14 cellular contexts compared by ENCODE assay signal in genomic region chr10:111996103-111996502, GRCh38.
A peak's percentile ranks its signal among the peaks of the same experiment; 100 is the strongest.
DNase-seq lines count a peak whose midpoint lies in the region; ATAC-seq lines count a peak whose summit lies in the region.
"Had no signal": no experiment of that assay in that cellular context is flagged by ENCODE, and none has a peak within 500 bp of the region (broad histone marks: within the 10 kb centered on the region; RNA-seq: fewer than 3 reads in every experiment).

No MANE protein-coding gene starts in this region.

- H3K36me3 Mint-ChIP-seq in activated T-helper 2 cell treated with anti-CD3 and anti-CD28 coated beads, Interferon-gamma antibody, Interleukin-2, Interleukin-4, amounts not matched to agents 10 μg/mL and 5 μg/mL and 100 μg/mL, durations not matched to agents 14 hours and 24 hours and 36 hours (ENCODE audit: low read depth), result no peaks in the 10 kb centered on the region
- H3K36me3 Mint-ChIP-seq in T-cell, result no peaks in the 10 kb centered on the region
- H3K36me3 Mint-ChIP-seq: natural killer cell; stimulated activated memory B cell treated with anti-CD40 and anti-IgM and Interleukin-4, amounts not matched to agents 10 μg/mL and 1 μg/mL and 100 μg/mL, for 72 hours had no signal

- peak; percentile 96 for ATAC-seq in GM18517 (IDR thresholded peaks at IDR 0.05; ENCODE audit: unreplicated experiment)
- peak; percentile 96 for ATAC-seq in GM21367 (IDR thresholded peaks at IDR 0.05; ENCODE audit: unreplicated experiment)
- ATAC-seq in HG02970 (IDR thresholded peaks at IDR 0.05; ENCODE audit: low FRiP score, unreplicated experiment), result peak; percentile 83
- peak; percentile 93 for ATAC-seq in HG03571 (IDR thresholded peaks at IDR 0.05; ENCODE audit: unreplicated experiment)
- no peak for ATAC-seq in T-cell (replicated peaks in 1 of 4)
- ATAC-seq: natural killer cell; stimulated activated memory B cell treated with anti-CD40 and anti-IgM and Interleukin-4, amounts not matched to agents 10 μg/mL and 1 μg/mL and 100 μg/mL, for 72 hours had no signal

- POLR2A ChIA-PET in T-cell (lab: Charles Lee), result no interaction called here

- intact Hi-C loops in activated T-helper 2 cell treated with anti-CD3 and anti-CD28 coated beads, Interferon-gamma antibody, Interleukin-2, Interleukin-4, amounts not matched to agents 10 μg/mL and 5 μg/mL and 100 μg/mL, durations not matched to agents 14 hours and 24 hours and 36 hours (cut with micrococcal nuclease), result no loop called here

- CTCF ChIA-PET in T-cell (lab: Charles Lee), result no interaction called here

- no peaks in the 10 kb centered on the region for H3K4me1 Mint-ChIP-seq in activated T-helper 2 cell treated with anti-CD3 and anti-CD28 coated beads, Interferon-gamma antibody, Interleukin-2, Interleukin-4, amounts not matched to agents 10 μg/mL and 5 μg/mL and 100 μg/mL, durations not matched to agents 14 hours and 24 hours and 36 hours (ENCODE audit: low read depth)
- H3K4me1 Mint-ChIP-seq in T-cell, result no peaks in the 10 kb centered on the region
- H3K4me1 Mint-ChIP-seq: central memory CD8-positive, alpha-beta T cell; natural killer cell; stimulated activated memory B cell treated with anti-CD40 and anti-IgM and Interleukin-4, amounts not matched to agents 10 μg/mL and 1 μg/mL and 100 μg/mL, for 72 hours had no signal

- H3K4me3 Mint-ChIP-seq in activated T-helper 2 cell treated with anti-CD3 and anti-CD28 coated beads, Interferon-gamma antibody, Interleukin-2, Interleukin-4, amounts not matched to agents 10 μg/mL and 5 μg/mL and 100 μg/mL, durations not matched to agents 14 hours and 24 hours and 36 hours (ENCODE audit: low read depth), result no peak overlapping the region
- H3K4me3 Mint-ChIP-seq in T-cell, result no peak overlapping the region
- H3K4me3 Mint-ChIP-seq: central memory CD8-positive, alpha-beta T cell; natural killer cell; stimulated activated memory B cell treated with anti-CD40 and anti-IgM and Interleukin-4, amounts not matched to agents 10 μg/mL and 1 μg/mL and 100 μg/mL, for 72 hours had no signal

- H3K27ac Mint-ChIP-seq in activated T-helper 2 cell treated with anti-CD3 and anti-CD28 coated beads, Interferon-gamma antibody, Interleukin-2, Interleukin-4, amounts not matched to agents 10 μg/mL and 5 μg/mL and 100 μg/mL, durations not matched to agents 14 hours and 24 hours and 36 hours, result no peak overlapping the region
- no peak overlapping the region for H3K27ac Mint-ChIP-seq in T-cell
- H3K27ac Mint-ChIP-seq: natural killer cell; stimulated activated memory B cell treated with anti-CD40 and anti-IgM and Interleukin-4, amounts not matched to agents 10 μg/mL and 1 μg/mL and 100 μg/mL, for 72 hours had no signal

- no peak for DNase-seq in SW480 (ENCODE audit: low spot score)
- no peak for DNase-seq in HuH-7 (ENCODE audit: low spot score)
- DNase-seq in activated T-helper 2 cell treated with anti-CD3 and anti-CD28 coated beads, Interferon-gamma antibody, Interleukin-2, Interleukin-4, amounts not matched to agents 10 μg/mL and 5 μg/mL and 100 μg/mL, durations not matched to agents 14 hours and 24 hours and 36 hours (ENCODE audit: low spot score), result no peak
- no peak for DNase-seq in T-cell
- DNase-seq: activated naive CD4-positive, alpha-beta T cell; natural killer cell; NCI-H1092 treated with DMSO at 0.1 percent for 48 hours; NCI-H82 had no signal

- no peaks in the 10 kb centered on the region for H3K27me3 Mint-ChIP-seq in activated T-helper 2 cell treated with anti-CD3 and anti-CD28 coated beads, Interferon-gamma antibody, Interleukin-2, Interleukin-4, amounts not matched to agents 10 μg/mL and 5 μg/mL and 100 μg/mL, durations not matched to agents 14 hours and 24 hours and 36 hours (ENCODE audit: low read depth)
- peaks cover 11 to 21% of the 10 kb centered on the region in 2 donors for H3K27me3 Mint-ChIP-seq in T-cell
- H3K27me3 Mint-ChIP-seq: stimulated activated memory B cell treated with anti-CD40 and anti-IgM and Interleukin-4, amounts not matched to agents 10 μg/mL and 1 μg/mL and 100 μg/mL, for 72 hours had no signal

- no peaks in the 10 kb centered on the region for H3K9me3 Mint-ChIP-seq in activated T-helper 2 cell treated with anti-CD3 and anti-CD28 coated beads, Interferon-gamma antibody, Interleukin-2, Interleukin-4, amounts not matched to agents 10 μg/mL and 5 μg/mL and 100 μg/mL, durations not matched to agents 14 hours and 24 hours and 36 hours
- H3K9me3 Mint-ChIP-seq in T-cell, result peaks cover 0 to 9% (median 0%) of the 10 kb centered on the region in 3 donors
- H3K9me3 Mint-ChIP-seq: central memory CD8-positive, alpha-beta T cell; stimulated activated memory B cell treated with anti-CD40 and anti-IgM and Interleukin-4, amounts not matched to agents 10 μg/mL and 1 μg/mL and 100 μg/mL, for 72 hours had no signal

Comparison
In these comparisons a context has a peak if more than half of its experiments do, and no peak if none do; other contexts are left out.
1. ATAC-seq: peak in GM18517 (single experiment), GM21367 (single experiment), HG02970 (single experiment) and HG03571 (single experiment); none in T-cell (0 of 4).